In genomic region chr5:15927710-15928380, GRCh38 we compare ENCODE assay signal across 15 cellular contexts.
DNase-seq lines count a peak whose midpoint lies in the region; ATAC-seq and TF ChIP-seq lines count a peak whose summit lies in the region.
"Had no signal": no experiment of that assay in that cellular context is flagged by ENCODE, and none has a peak within 500 bp of the region (broad histone marks: within the 10 kb centered on the region; RNA-seq: fewer than 3 reads in every experiment).

No MANE protein-coding gene starts in this region.

- H3K4me2 ChIP-seq in osteoblast (ENCODE audit: insufficient read depth, low read length), result no peak overlapping the region

- H3K36me3 Mint-ChIP-seq in chondrocyte (ENCODE audit: low read depth), result peaks cover 9% of the 10 kb centered on the region

- no peak for TF ChIP-seq CTCF in chondrocyte (IDR thresholded peaks at IDR 0.05)
- no peak for TF ChIP-seq CTCF in osteoblast (IDR thresholded peaks at IDR 0.05; ENCODE audit: extremely low read depth, low read depth, low read length)
- TF ChIP-seq CTCF in upper lobe of right lung (IDR thresholded peaks at IDR 0.05), result no peak

- H3K4me3 ChIP-seq in right cardiac atrium (ENCODE audit: low read length) (no peak overlapping the region), osteoblast (ENCODE audit: insufficient read depth, low read length) (no peak overlapping the region), upper lobe of right lung (no peak overlapping the region)
- H3K4me3 ChIP-seq: GM12878, GM23338 had no signal

- intact Hi-C loops in right cardiac atrium (cut with DNase I), result no loop called here
- intact Hi-C loops in cardiac septum (cut with DNase I), result no loop called here
- intact Hi-C loops in upper lobe of right lung (cut with DNase I), result no loop called here

- no peaks in the 10 kb centered on the region for H3K4me1 ChIP-seq in right cardiac atrium (ENCODE audit: control insufficient read depth, insufficient read depth, low read length)
- H3K4me1 ChIP-seq in osteoblast (ENCODE audit: insufficient read depth, low read length), result peaks cover 7% of the 10 kb centered on the region
- no peaks in the 10 kb centered on the region for H3K4me1 ChIP-seq in upper lobe of right lung

- H4K20me1 ChIP-seq in osteoblast (ENCODE audit: insufficient read depth, low read length), result no peaks in the 10 kb centered on the region

- H3K4me1 Mint-ChIP-seq in chondrocyte (ENCODE audit: low read depth), result no peaks in the 10 kb centered on the region
- H3K4me1 Mint-ChIP-seq: B cell had no signal

- ATAC-seq in right cardiac atrium (peak in 1 of 2 donors; percentile 41), upper lobe of right lung (peak; percentile 27)
- ATAC-seq: GM12878 had no signal

- H3K36me3 ChIP-seq in osteoblast (ENCODE audit: insufficient read depth, low read length) (no peaks in the 10 kb centered on the region), upper lobe of right lung (no peaks in the 10 kb centered on the region)

- H2AFZ ChIP-seq in osteoblast (ENCODE audit: low read length), result no peak overlapping the region
- H2AFZ ChIP-seq: GM23338 had no signal

- H3K27me3 Mint-ChIP-seq in chondrocyte (ENCODE audit: low read depth), result no peaks in the 10 kb centered on the region
- H3K27me3 Mint-ChIP-seq: B cell; CD4-positive, alpha-beta T cell had no signal

- no peaks in the 10 kb centered on the region for H3K27me3 ChIP-seq in right cardiac atrium (ENCODE audit: control insufficient read depth, insufficient read depth)
- H3K27me3 ChIP-seq in osteoblast (ENCODE audit: insufficient read depth, low read length), result no peaks in the 10 kb centered on the region
- H3K27me3 ChIP-seq in upper lobe of right lung, result no peaks in the 10 kb centered on the region

- H3K79me2 ChIP-seq in osteoblast (ENCODE audit: insufficient read depth, low read length), result no peaks in the 10 kb centered on the region

- H3K9me3 ChIP-seq in right cardiac atrium (ENCODE audit: control insufficient read depth, low read length), result no peaks in the 10 kb centered on the region
- no peaks in the 10 kb centered on the region for H3K9me3 ChIP-seq in osteoblast (ENCODE audit: low read depth, low read length)
- no peaks in the 10 kb centered on the region for H3K9me3 ChIP-seq in upper lobe of right lung

- WGBS in right cardiac atrium, result 96% methylated on average over 38 of the region's 38 CpGs

- no peaks in the 10 kb centered on the region for H3K9me3 Mint-ChIP-seq in chondrocyte (ENCODE audit: low read depth)
- H3K9me3 Mint-ChIP-seq: GM23338, H9 had no signal

- H3K27ac Mint-ChIP-seq in chondrocyte (ENCODE audit: unreplicated experiment), result no peak overlapping the region
- H3K27ac Mint-ChIP-seq: B cell; CD4-positive, alpha-beta T cell had no signal

- peak in 2 of 3 donors; percentile 40 to 48 for DNase-seq in right cardiac atrium
- DNase-seq in cardiac septum (ENCODE audit: low spot score), result no peak
- DNase-seq in chondrocyte (ENCODE audit: low spot score), result peak; percentile 91
- peak; percentile 42 for DNase-seq in osteoblast (ENCODE audit: insufficient read length, low spot score, missing footprints)
- DNase-seq in upper lobe of right lung, result no peak
- no peak for DNase-seq in activated T-cell treated with anti-CD3 and anti-CD28 coated beads, Interleukin-2, amount 50 U/mL, for 48 hours
- no peak for DNase-seq in GM03348 (ENCODE audit: low spot score)
- DNase-seq: C1 segment of cervical spinal cord; Calu3; CD4-positive, alpha-beta T cell; DMS 273 treated with DMSO at 0.1 percent for 48 hours; H9 had no signal

- no peak overlapping the region for H3K4me3 Mint-ChIP-seq in chondrocyte (ENCODE audit: unreplicated experiment)
- H3K4me3 Mint-ChIP-seq: B cell; CD4-positive, alpha-beta T cell; GM23338; H9 had no signal

- no peak overlapping the region for H3K27ac ChIP-seq in right cardiac atrium (ENCODE audit: low read length)
- H3K27ac ChIP-seq in osteoblast (ENCODE audit: low read depth, low read length), result no peak overlapping the region
- no peak overlapping the region for H3K27ac ChIP-seq in upper lobe of right lung

Comparison
In these comparisons a context has a peak if more than half of its experiments do, and no peak if none do; other contexts are left out.
1. DNase-seq: peak in right cardiac atrium (2 of 3), chondrocyte (single experiment) and osteoblast (single experiment); none in cardiac septum (single experiment), upper lobe of right lung (single experiment), activated T-cell treated with anti-CD3 and anti-CD28 coated beads, Interleukin-2, amount 50 U/mL, for 48 hours (0 of 2) and GM03348 (single experiment).